1 cellular context compared by ENCODE assay signal in the genomic region with DNA sequence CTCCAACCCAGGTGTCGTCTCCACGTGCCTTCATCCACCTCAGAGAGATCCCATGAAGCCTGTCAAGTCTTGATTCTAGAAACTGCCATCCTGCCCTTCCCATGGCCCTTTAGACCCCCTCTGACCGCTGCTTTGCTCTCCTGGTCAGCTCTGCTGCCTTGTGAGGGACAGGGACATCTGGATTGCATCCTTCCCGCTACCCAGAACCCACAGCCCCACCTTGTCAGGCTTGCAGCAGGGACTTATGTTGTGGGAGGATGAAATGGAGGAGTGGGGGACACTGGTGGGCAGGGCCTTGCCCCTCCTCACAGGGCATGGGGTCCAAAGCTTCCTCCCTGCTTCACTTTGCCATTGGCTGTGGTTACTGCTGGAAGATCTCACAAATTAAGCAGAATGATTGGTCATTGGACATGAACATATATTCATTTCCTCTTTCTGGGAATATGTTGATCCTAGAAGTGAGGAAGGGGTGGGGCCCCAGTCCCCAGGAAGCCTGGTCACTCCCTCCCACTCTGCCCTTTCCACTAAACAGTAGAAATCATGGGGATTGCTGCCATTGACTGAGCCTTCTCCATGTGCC.
TF ChIP-seq lines count a peak whose summit lies in the region.

No MANE protein-coding gene starts in this region.

TF ChIP-seq in K562, 482 proteins besides CTCF, POLR2A, EP300 and RAD21:
- TF ChIP-seq ZNF212 (CRISPR knock-in tag; IDR thresholded peaks at IDR 0.05) (no peak), SPI1 (IDR thresholded peaks at IDR 0.05; ENCODE audit: borderline replicate concordance, low read depth, low read length) (peak; percentile 31; the same call in 1 of the 2 replicates)
